Comparison of ENCODE assay signal across 15 cellular contexts in genomic region chr4:123339507-123340380, GRCh38. TPM values are rescaled to one million over a fixed set of nuclear protein-coding genes. Genes with fewer than 3 reads are reported as not detected.
DNase-seq lines count a peak whose midpoint lies in the region; ATAC-seq and TF ChIP-seq lines count a peak whose summit lies in the region.
"Had no signal": no experiment of that assay in that cellular context is flagged by ENCODE, and none has a peak within 500 bp of the region (broad histone marks: within the 10 kb centered on the region; RNA-seq: fewer than 3 reads in every experiment).

No MANE protein-coding gene starts in this region.

- H4K20me1 ChIP-seq in Loucy (ENCODE audit: insufficient read depth, low read length, poor library complexity, severe bottlenecking) (no peaks in the 10 kb centered on the region), mammary epithelial cell (ENCODE audit: insufficient read depth, low read length) (no peaks in the 10 kb centered on the region)

- TF ChIP-seq CTCF in AG04450 (IDR thresholded peaks at IDR 0.05; ENCODE audit: low read depth, low read length) (no peak), Loucy (conservative IDR thresholded peaks at IDR 0.05; ENCODE audit: low read length) (no peak), mammary epithelial cell (conservative IDR thresholded peaks at IDR 0.05 in 1 of 2, IDR thresholded peaks at IDR 0.05 in 1 of 2; ENCODE audit: extremely low read depth in 1 of 2, insufficient read depth in 1 of 2, low read depth in 1 of 2, low read length in 2 of 2) (no peak)

- H2AFZ ChIP-seq in Loucy (ENCODE audit: low read length) (peak overlapping the region; percentile 21), mammary epithelial cell (ENCODE audit: low read depth, low read length) (peak overlapping the region; percentile 77), neuronal stem cell (ENCODE audit: low read length) (peak overlapping the region; percentile 68)

- in situ Hi-C loops in mammary epithelial cell (cut with MboI; ENCODE audit: low sequenced_read_pairs in 2 of 2), result no loop called here

- BruUV-seq in mammary epithelial cell (replicated peaks; lab: Mats Ljungman, UMichigan), result no TSS peak

- H2BK5ac ChIP-seq in neuronal stem cell (ENCODE audit: low read length), result no peak overlapping the region

- POLR2A ChIA-PET in AG04450 (lab: Yijun Ruan, JAX) (interaction anchor here (0.6 kb wide), 1 partner anchor 356 kb away, joined by 3 read pairs; no protein-coding TSS in a partner anchor), T-cell (lab: Charles Lee) (interaction anchor here in 1 of 2 donors (0.5 kb wide), 1 partner anchor 10 kb away, joined by 5 read pairs; no protein-coding TSS in a partner anchor)

- no peak overlapping the region for H3K23ac ChIP-seq in neuronal stem cell (ENCODE audit: low read depth, low read length, poor library complexity)

- H3K9ac ChIP-seq in Loucy (ENCODE audit: low read depth, low read length, poor library complexity, severe bottlenecking), result no peak overlapping the region
- no peak overlapping the region for H3K9ac ChIP-seq in mammary epithelial cell (ENCODE audit: insufficient read depth, low read length)
- no peak overlapping the region for H3K9ac ChIP-seq in neuronal stem cell (ENCODE audit: low read depth, low read length, poor library complexity)

- ATAC-seq in HG03521 (IDR thresholded peaks at IDR 0.05; ENCODE audit: unreplicated experiment), result no peak
- no peak for ATAC-seq in T-cell (replicated peaks in 1 of 4)

- H3K14ac ChIP-seq in neuronal stem cell (ENCODE audit: low read length), result no peak overlapping the region

- H3K4me2 ChIP-seq in Loucy (ENCODE audit: low read depth, low read length, poor library complexity, severe bottlenecking), result peak overlapping the region; percentile 1
- no peak overlapping the region for H3K4me2 ChIP-seq in mammary epithelial cell (ENCODE audit: insufficient read depth, low read depth, low read length)
- no peak overlapping the region for H3K4me2 ChIP-seq in neuronal stem cell (ENCODE audit: insufficient read depth, low read length, poor library complexity, severe bottlenecking)

- no peak overlapping the region for H2BK120ac ChIP-seq in neuronal stem cell (ENCODE audit: low read depth, low read length)

- intact Hi-C loops in mammary epithelial cell (cut with micrococcal nuclease), result no loop called here

- H3K4me3 ChIP-seq in AG04450 (ENCODE audit: low read depth, low read length) (no peak overlapping the region), Loucy (ENCODE audit: low read length, poor library complexity, severe bottlenecking) (no peak overlapping the region), mammary epithelial cell (replicated peaks in 1 of 3; ENCODE audit: insufficient read depth in 1 of 3, low read depth in 2 of 3, low read length in 3 of 3) (no peak overlapping the region), neuronal stem cell (ENCODE audit: low read length in 2 of 2) (no peak overlapping the region)
- H3K4me3 ChIP-seq: SJCRH30 had no signal

- H3K4me1 Mint-ChIP-seq in T-cell, result no peaks in the 10 kb centered on the region
- H3K4me1 Mint-ChIP-seq: B cell had no signal

- dilution Hi-C loops in mammary epithelial cell (cut with HindIII; ENCODE audit: low sequenced_read_pairs), result no loop called here

- no peak overlapping the region for H2BK12ac ChIP-seq in neuronal stem cell (ENCODE audit: low read length)

- DNase-seq in AG04450 (ENCODE audit: low read depth, low spot score) (no peak), mammary epithelial cell (no peak), neuronal stem cell (ENCODE audit: low spot score) (no peak), DMS 273 (lab: John Stamatoyannopoulos, UW; ENCODE audit: unreplicated experiment) (no peak), T-cell (no peak)
- DNase-seq in activated CD4-positive, alpha-beta T cell treated with anti-CD3 and anti-CD28 coated beads, Interleukin-2, amount 50 U/mL, for 48 hours, result no peak
- DNase-seq: activated CD4-positive, alpha-beta T cell treated with anti-CD3 and anti-CD28 coated beads, Interleukin-2, amount 50 U/mL, for 1 hour; activated T-cell treated with anti-CD3 and anti-CD28 coated beads, Interleukin-2, amount 50 U/mL, for 72 hours; erythroblast; NCI-H2081 treated with DMSO at 0.1 percent for 48 hours; SJCRH30 had no signal

- H3K27ac Mint-ChIP-seq in T-cell, result no peak overlapping the region
- H3K27ac Mint-ChIP-seq: activated T-cell treated with anti-CD3 and anti-CD28 coated beads, Interleukin-2, amount 50 U/mL, for 72 hours; B cell; natural killer cell treated with Interleukin-12 subunit alpha and Interleukin-12 subunit beta and Interleukin-15 and Interleukin-18, amount 100 ng/mL, for 72 hours had no signal

- H3K9me3 ChIP-seq in AG04450 (ENCODE audit: control insufficient read depth, insufficient read depth, low read length), result no peaks in the 10 kb centered on the region; the same call in 1 of the 2 replicates
- H3K9me3 ChIP-seq in Loucy (ENCODE audit: insufficient read depth, low read depth, low read length), result no peaks in the 10 kb centered on the region
- no peaks in the 10 kb centered on the region for H3K9me3 ChIP-seq in mammary epithelial cell (replicated peaks; ENCODE audit: insufficient read depth, low read length)
- H3K9me3 ChIP-seq in neuronal stem cell (replicated peaks in 1 of 2; ENCODE audit: control insufficient read depth in 2 of 2, insufficient read depth in 1 of 2, low read depth in 1 of 2, low read length in 2 of 2), result peaks cover 2 to 3% of the 10 kb centered on the region in 2 donors

- peak overlapping the region; percentile 50 for H3K18ac ChIP-seq in neuronal stem cell (ENCODE audit: low read length)

- H4K91ac ChIP-seq in neuronal stem cell (ENCODE audit: low read depth, low read length, poor library complexity), result no peak overlapping the region

- WGBS in mammary epithelial cell (ENCODE audit: low coverage, missing lambda C conversion rate), result 100% methylated on average over 4 of the region's 5 CpGs
- WGBS in neuronal stem cell (ENCODE audit: extremely low coverage in 2 of 2, insufficient read length in 2 of 2, insufficient replicate concordance in 1 of 2), 2 donors, result no CpG with 5 or more reads among the region's 5 CpGs

- H3K79me2 ChIP-seq in Loucy (ENCODE audit: insufficient read depth, low read length), result no peaks in the 10 kb centered on the region
- H3K79me2 ChIP-seq in mammary epithelial cell (ENCODE audit: insufficient read depth, low read length), result no peaks in the 10 kb centered on the region

- H2AK5ac ChIP-seq in neuronal stem cell (ENCODE audit: low read depth, low read length), result no peak overlapping the region

- no peaks in the 10 kb centered on the region for H3K9me2 ChIP-seq in Loucy (replicated peaks; ENCODE audit: low read depth, low read length)

- H3K4me1 ChIP-seq in Loucy (ENCODE audit: insufficient read depth, low read length, poor library complexity, severe bottlenecking) (peaks cover 16% of the 10 kb centered on the region), mammary epithelial cell (ENCODE audit: insufficient read depth, low read length) (peaks cover 11% of the 10 kb centered on the region), neuronal stem cell (ENCODE audit: control insufficient read depth in 2 of 2, insufficient read depth in 1 of 2, low read depth in 1 of 2, low read length in 2 of 2) (peaks cover 4 to 14% of the 10 kb centered on the region in 2 donors)

- no peaks in the 10 kb centered on the region for H3K36me3 Mint-ChIP-seq in T-cell
- H3K36me3 Mint-ChIP-seq: natural killer cell treated with Interleukin-12 subunit alpha and Interleukin-12 subunit beta and Interleukin-15 and Interleukin-18, amount 100 ng/mL, for 72 hours had no signal

- H3K4ac ChIP-seq in neuronal stem cell (ENCODE audit: low read length), result no peak overlapping the region

- no peaks in the 10 kb centered on the region for H3K79me1 ChIP-seq in neuronal stem cell (ENCODE audit: low read depth, low read length)

- H3K27me3 ChIP-seq in AG04450 (ENCODE audit: control insufficient read depth, insufficient read depth, low read length), result no peaks in the 10 kb centered on the region
- H3K27me3 ChIP-seq in Loucy (ENCODE audit: insufficient read depth, low read length, poor library complexity, severe bottlenecking), result no peaks in the 10 kb centered on the region
- H3K27me3 ChIP-seq in mammary epithelial cell (ENCODE audit: insufficient read depth, low read length), result no peaks in the 10 kb centered on the region
- no peaks in the 10 kb centered on the region for H3K27me3 ChIP-seq in neuronal stem cell (ENCODE audit: control insufficient read depth in 3 of 3, insufficient read depth in 3 of 3, low read depth in 1 of 3, low read length in 3 of 3)
- H3K27me3 ChIP-seq: SJCRH30 had no signal

- peaks cover 0 to 4% (median 0%) of the 10 kb centered on the region in 3 donors for H3K9me3 Mint-ChIP-seq in T-cell
- H3K9me3 Mint-ChIP-seq: natural killer cell treated with Interleukin-12 subunit alpha and Interleukin-12 subunit beta and Interleukin-15 and Interleukin-18, amount 100 ng/mL, for 72 hours had no signal

- H3K27ac ChIP-seq in AG04450 (ENCODE audit: low read depth, low read length) (peak overlapping the region; percentile 52), mammary epithelial cell (ENCODE audit: insufficient read depth, low read depth, low read length) (peak overlapping the region; percentile 9), neuronal stem cell (replicated peaks; ENCODE audit: low read length) (peak overlapping the region; percentile 44)
- H3K27ac ChIP-seq: SJCRH30 had no signal

- no peak overlapping the region for H4K8ac ChIP-seq in neuronal stem cell (ENCODE audit: low read depth, low read length)

- H3K27me3 Mint-ChIP-seq in T-cell, result peaks cover 4 to 7% of the 10 kb centered on the region in 2 donors

- CTCF ChIA-PET in AG04450 (lab: Charles Lee) (no interaction called here), mammary epithelial cell (lab: Charles Lee; ENCODE audit: low non-redundant PET) (no interaction called here), T-cell (lab: Charles Lee) (no interaction called here)

- H3K36me3 ChIP-seq in Loucy (ENCODE audit: insufficient read depth, low read length) (no peaks in the 10 kb centered on the region), mammary epithelial cell (ENCODE audit: insufficient read depth, low read length) (no peaks in the 10 kb centered on the region), neuronal stem cell (replicated peaks in 1 of 2; ENCODE audit: control insufficient read depth in 2 of 2, insufficient read depth in 2 of 2, low read length in 2 of 2) (no peaks in the 10 kb centered on the region)
- H3K36me3 ChIP-seq: SJCRH30 had no signal

- H2BK15ac ChIP-seq in neuronal stem cell (ENCODE audit: low read length), result no peak overlapping the region

- H3K4me3 Mint-ChIP-seq in T-cell, result no peak overlapping the region
- H3K4me3 Mint-ChIP-seq: activated T-cell treated with anti-CD3 and anti-CD28 coated beads, Interleukin-2, amount 50 U/mL, for 72 hours; B cell; natural killer cell treated with Interleukin-12 subunit alpha and Interleukin-12 subunit beta and Interleukin-15 and Interleukin-18, amount 100 ng/mL, for 72 hours had no signal

- no peaks in the 10 kb centered on the region for H3F3A ChIP-seq in Loucy (ENCODE audit: low read depth)

RNA-seq across cellular contexts. Expression of gene SPRY1, which starts 56.9 kb away (rescaled TPM):
- 6.2 and 6.6 TPM in 2 replicates for polyA plus RNA-seq in AG04450 (2011; rRNA removed)
- polyA minus RNA-seq in AG04450 (2011; rRNA and poly(A)+ RNA removed), result 8.9 and 9.5 TPM in 2 replicates
- 1 to 10 TPM; 4.8 to 8.2 TPM for total RNA-seq in mammary epithelial cell
- 2.9 TPM for polyA plus RNA-seq in mammary epithelial cell
- 5.5 TPM for polyA minus RNA-seq in mammary epithelial cell
- 92.4 TPM for polyA plus RNA-seq in neuronal stem cell (2013, experiment 1 of 2)
- 97.0 TPM for polyA plus RNA-seq in neuronal stem cell (2013, experiment 2 of 2)
- 10 to 100 TPM in 2 of 5 donors, 1 to 10 TPM in 3; 3.2 to 18.6 (median 7.1) TPM for total RNA-seq in T-cell

Comparison
In these comparisons a context has a peak if more than half of its experiments do, and no peak if none do; other contexts are left out.
1. H2AFZ ChIP-seq: peak in every context shown above with its lines; median percentile 77 in mammary epithelial cell; 68 in neuronal stem cell; 21 in Loucy.